2 cellular contexts compared by ENCODE assay signal in genomic region chr10:65544756-65545155, GRCh38.
TF ChIP-seq lines count a peak whose summit lies in the region.

No MANE protein-coding gene starts in this region.

TF ChIP-seq in HepG2, 621 proteins besides CTCF, POLR2A, EP300 and RAD21 (continued from another document and continues in another):
- TF ChIP-seq STAG1 (CRISPR knock-in tag; IDR thresholded peaks at IDR 0.05) (0 out of 2 replicates have a peak, but pooled peaks have one; percentile 12), DZIP1 (CRISPR knock-in tag; IDR thresholded peaks at IDR 0.05) (no peak), GATAD2A (CRISPR knock-in tag; IDR thresholded peaks at IDR 0.05) (0 out of 2 replicates have a peak, but pooled peaks have one; percentile 24), SALL1 (CRISPR knock-in tag; IDR thresholded peaks at IDR 0.05) (0 out of 2 replicates have a peak, but pooled peaks have one; percentile 24), HNF4A (CRISPR knock-in tag; IDR thresholded peaks at IDR 0.05) (peak; percentile 75), FOXP1 (IDR thresholded peaks at IDR 0.05) (no peak), FOXP1 (CRISPR knock-in tag; IDR thresholded peaks at IDR 0.05) (peak; percentile 69), HMG20A (CRISPR knock-in tag; IDR thresholded peaks at IDR 0.05; ENCODE audit: borderline replicate concordance) (peak; percentile 46; the same call in 1 of the 2 replicates), SOX5 (CRISPR knock-in tag; IDR thresholded peaks at IDR 0.05; ENCODE audit: borderline replicate concordance) (peak; percentile 70), CREM (IDR thresholded peaks at IDR 0.05) (peak; percentile 43; the same call in 1 of the 2 replicates), CREM (CRISPR knock-in tag; IDR thresholded peaks at IDR 0.05) (no peak), HOXA7 (CRISPR knock-in tag; IDR thresholded peaks at IDR 0.05) (no peak), SPEN (CRISPR knock-in tag; IDR thresholded peaks at IDR 0.05; ENCODE audit: low read depth) (peak; percentile 42; the same call in 1 of the 2 replicates), HIVEP1 (CRISPR knock-in tag; IDR thresholded peaks at IDR 0.05) (no peak), SKI (IDR thresholded peaks at IDR 0.05; ENCODE audit: partially characterized antibody) (peak; percentile 94), ZNF557 (CRISPR knock-in tag; IDR thresholded peaks at IDR 0.05) (no peak), RARA (CRISPR knock-in tag; IDR thresholded peaks at IDR 0.05) (peak; percentile 99), SCMH1 (CRISPR knock-in tag; IDR thresholded peaks at IDR 0.05; ENCODE audit: borderline replicate concordance) (no peak), ATF1 (CRISPR knock-in tag; IDR thresholded peaks at IDR 0.05) (no peak), HNF4G (IDR thresholded peaks at IDR 0.05; ENCODE audit: borderline replicate concordance, low read depth, low read length) (peak; percentile 24; the same call in 1 of the 2 replicates), HNF4G (CRISPR knock-in tag; IDR thresholded peaks at IDR 0.05; ENCODE audit: borderline replicate concordance, low read depth) (no peak), ZNF710 (CRISPR knock-in tag; IDR thresholded peaks at IDR 0.05; ENCODE audit: borderline replicate concordance) (peak; percentile 51; the same call in 1 of the 2 replicates), SOX6 (IDR thresholded peaks at IDR 0.05) (no peak), SOX6 (CRISPR knock-in tag; IDR thresholded peaks at IDR 0.05) (peak; percentile 82), TBX3 (IDR thresholded peaks at IDR 0.05; ENCODE audit: borderline replicate concordance) (peak; percentile 89), FOXA1 (IDR thresholded peaks at IDR 0.05) (no peak), FOXA1 (CRISPR knock-in tag; IDR thresholded peaks at IDR 0.05) (peak; percentile 46; the same call in 1 of the 2 replicates), NCOA2 (CRISPR knock-in tag; IDR thresholded peaks at IDR 0.05) (peak; percentile 39; the same call in 1 of the 2 replicates), ARID5B (CRISPR knock-in tag; IDR thresholded peaks at IDR 0.05) (peak; percentile 64)

TF ChIP-seq in GM12878, 131 proteins besides CTCF, POLR2A, EP300 and RAD21:
- TF ChIP-seq IRF5 (IDR thresholded peaks at IDR 0.05; ENCODE audit: borderline replicate concordance) (no peak), SREBF1 (IDR thresholded peaks at IDR 0.05; ENCODE audit: low read length) (no peak), BCLAF1 (IDR thresholded peaks at IDR 0.05) (no peak), ZZZ3 (IDR thresholded peaks at IDR 0.05; ENCODE audit: control insufficient read depth, insufficient read length, low read depth) (no peak)
